8 cellular contexts compared by ENCODE assay signal in the genomic region with DNA sequence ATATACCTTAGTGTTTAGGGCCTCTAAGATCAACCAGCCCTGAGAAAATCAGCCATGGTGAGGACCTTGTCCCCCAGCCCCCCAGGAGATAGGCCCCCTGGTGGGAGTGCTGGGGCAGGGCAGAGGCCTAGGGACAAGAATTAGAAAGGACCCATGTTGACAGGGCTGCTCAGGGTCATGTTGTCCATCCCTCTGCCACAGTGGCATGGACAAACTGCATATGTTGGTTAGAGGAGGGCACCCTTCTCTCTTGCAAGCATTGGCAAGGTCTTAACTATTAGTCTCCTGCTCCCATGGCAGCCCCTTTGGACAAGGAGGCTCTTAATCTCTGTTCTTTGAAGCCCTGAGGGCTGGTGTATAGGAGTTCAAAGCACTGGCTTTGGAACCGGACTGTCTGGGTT. TPM values are rescaled to one million over a fixed set of nuclear protein-coding genes. Genes with fewer than 3 reads are reported as not detected.
DNase-seq lines count a peak whose midpoint lies in the region; ATAC-seq and TF ChIP-seq lines count a peak whose summit lies in the region.

No MANE protein-coding gene starts in this region.

- H3K4me1 Mint-ChIP-seq in GM23338: peaks cover 44% of the 10 kb centered on the region

- H3K9me3 ChIP-seq in BE2C: no peaks in the 10 kb centered on the region
- H3K9me3 ChIP-seq in lower lobe of right lung: no peaks in the 10 kb centered on the region

- intact Hi-C loops in lower lobe of right lung (cut with DNase I): no loop called here

- H3K36me3 ChIP-seq in BE2C (no peaks in the 10 kb centered on the region), GM23338 (ENCODE audit: insufficient read depth) (no peaks in the 10 kb centered on the region), lower lobe of right lung (peaks cover 24% of the 10 kb centered on the region)

- H3K79me2 ChIP-seq in GM23338 (replicated peaks; ENCODE audit: insufficient read depth): no peaks in the 10 kb centered on the region

- H3K4me2 ChIP-seq in GM23338: no peak overlapping the region

- no peaks in the 10 kb centered on the region for H3K36me3 Mint-ChIP-seq in GM23338 (ENCODE audit: low read depth)

- H3K9me3 Mint-ChIP-seq in GM23338: no peaks in the 10 kb centered on the region

- no peak overlapping the region for H3K27ac ChIP-seq in GM23338 (ENCODE audit: low read depth)
- H3K27ac ChIP-seq in lower lobe of right lung: peak overlapping the region; percentile 79

- no peaks in the 10 kb centered on the region for H3K9me2 ChIP-seq in GM23338 (ENCODE audit: insufficient read depth)

- ATAC-seq in GM23338: no peak
- ATAC-seq in lower lobe of right lung: no peak
- no peak for ATAC-seq in HG03175 (IDR thresholded peaks at IDR 0.05; ENCODE audit: unreplicated experiment)
- no peak for ATAC-seq in GM21367 (IDR thresholded peaks at IDR 0.05; ENCODE audit: unreplicated experiment)

- no peaks in the 10 kb centered on the region for H3K27me3 ChIP-seq in BE2C
- no peaks in the 10 kb centered on the region for H3K27me3 ChIP-seq in GM23338 (ENCODE audit: insufficient read depth)
- H3K27me3 ChIP-seq in lower lobe of right lung (ENCODE audit: low read depth): no peaks in the 10 kb centered on the region

- no peaks in the 10 kb centered on the region; the same call in 1 of the 2 replicates for H3K4me1 ChIP-seq in BE2C
- peaks cover 23% of the 10 kb centered on the region for H3K4me1 ChIP-seq in GM23338 (ENCODE audit: insufficient read depth)
- peaks cover 59% of the 10 kb centered on the region for H3K4me1 ChIP-seq in lower lobe of right lung

- H3K4me3 ChIP-seq in BE2C (ENCODE audit: low read depth, low read length) (no peak overlapping the region), GM23338 (no peak overlapping the region), lower lobe of right lung (peak overlapping the region; percentile 65)

- no peak for DNase-seq in BE2C
- DNase-seq in GM23338 (ENCODE audit: low spot score): no peak
- DNase-seq in activated T-cell treated with anti-CD3 and anti-CD28 coated beads, Interleukin-2, amount 50 U/mL, for 48 hours: peak; percentile 63 to 65
- DNase-seq in lower lobe of right lung: peak; percentile 28
- no peak for DNase-seq in NCI-H2227 treated with DMSO at 0.1 percent for 48 hours (lab: John Stamatoyannopoulos, UW)
- no peak for DNase-seq in Ammon's horn (ENCODE audit: low spot score)

- peaks cover 14% of the 10 kb centered on the region for H3F3A ChIP-seq in GM23338 (replicated peaks; ENCODE audit: low read depth)

- no peak overlapping the region for H3K27ac Mint-ChIP-seq in GM23338

- peak; percentile 55 for TF ChIP-seq CTCF in BE2C (IDR thresholded peaks at IDR 0.05; ENCODE audit: low read depth, low read length)
- TF ChIP-seq CTCF in GM23338 (conservative IDR thresholded peaks at IDR 0.05; ENCODE audit: low read depth in 2 of 2): peak; percentile 16 to 25; a peak in 1 of 4 replicates
- peak; percentile 32 for TF ChIP-seq CTCF in lower lobe of right lung (IDR thresholded peaks at IDR 0.05)

- no peaks in the 10 kb centered on the region for H4K20me1 ChIP-seq in GM23338 (replicated peaks; ENCODE audit: insufficient read depth)

- peaks cover 33% of the 10 kb centered on the region for H3K27me3 Mint-ChIP-seq in GM23338 (ENCODE audit: insufficient read depth, low read depth, poor library complexity)

- no peak overlapping the region for H2AFZ ChIP-seq in GM23338

- H3K4me3 Mint-ChIP-seq in GM23338: no peak overlapping the region

TF ChIP-seq in GM23338, 12 proteins besides CTCF, POLR2A, EP300 and RAD21 (continues in another document):
- TF ChIP-seq, protein P1, sequence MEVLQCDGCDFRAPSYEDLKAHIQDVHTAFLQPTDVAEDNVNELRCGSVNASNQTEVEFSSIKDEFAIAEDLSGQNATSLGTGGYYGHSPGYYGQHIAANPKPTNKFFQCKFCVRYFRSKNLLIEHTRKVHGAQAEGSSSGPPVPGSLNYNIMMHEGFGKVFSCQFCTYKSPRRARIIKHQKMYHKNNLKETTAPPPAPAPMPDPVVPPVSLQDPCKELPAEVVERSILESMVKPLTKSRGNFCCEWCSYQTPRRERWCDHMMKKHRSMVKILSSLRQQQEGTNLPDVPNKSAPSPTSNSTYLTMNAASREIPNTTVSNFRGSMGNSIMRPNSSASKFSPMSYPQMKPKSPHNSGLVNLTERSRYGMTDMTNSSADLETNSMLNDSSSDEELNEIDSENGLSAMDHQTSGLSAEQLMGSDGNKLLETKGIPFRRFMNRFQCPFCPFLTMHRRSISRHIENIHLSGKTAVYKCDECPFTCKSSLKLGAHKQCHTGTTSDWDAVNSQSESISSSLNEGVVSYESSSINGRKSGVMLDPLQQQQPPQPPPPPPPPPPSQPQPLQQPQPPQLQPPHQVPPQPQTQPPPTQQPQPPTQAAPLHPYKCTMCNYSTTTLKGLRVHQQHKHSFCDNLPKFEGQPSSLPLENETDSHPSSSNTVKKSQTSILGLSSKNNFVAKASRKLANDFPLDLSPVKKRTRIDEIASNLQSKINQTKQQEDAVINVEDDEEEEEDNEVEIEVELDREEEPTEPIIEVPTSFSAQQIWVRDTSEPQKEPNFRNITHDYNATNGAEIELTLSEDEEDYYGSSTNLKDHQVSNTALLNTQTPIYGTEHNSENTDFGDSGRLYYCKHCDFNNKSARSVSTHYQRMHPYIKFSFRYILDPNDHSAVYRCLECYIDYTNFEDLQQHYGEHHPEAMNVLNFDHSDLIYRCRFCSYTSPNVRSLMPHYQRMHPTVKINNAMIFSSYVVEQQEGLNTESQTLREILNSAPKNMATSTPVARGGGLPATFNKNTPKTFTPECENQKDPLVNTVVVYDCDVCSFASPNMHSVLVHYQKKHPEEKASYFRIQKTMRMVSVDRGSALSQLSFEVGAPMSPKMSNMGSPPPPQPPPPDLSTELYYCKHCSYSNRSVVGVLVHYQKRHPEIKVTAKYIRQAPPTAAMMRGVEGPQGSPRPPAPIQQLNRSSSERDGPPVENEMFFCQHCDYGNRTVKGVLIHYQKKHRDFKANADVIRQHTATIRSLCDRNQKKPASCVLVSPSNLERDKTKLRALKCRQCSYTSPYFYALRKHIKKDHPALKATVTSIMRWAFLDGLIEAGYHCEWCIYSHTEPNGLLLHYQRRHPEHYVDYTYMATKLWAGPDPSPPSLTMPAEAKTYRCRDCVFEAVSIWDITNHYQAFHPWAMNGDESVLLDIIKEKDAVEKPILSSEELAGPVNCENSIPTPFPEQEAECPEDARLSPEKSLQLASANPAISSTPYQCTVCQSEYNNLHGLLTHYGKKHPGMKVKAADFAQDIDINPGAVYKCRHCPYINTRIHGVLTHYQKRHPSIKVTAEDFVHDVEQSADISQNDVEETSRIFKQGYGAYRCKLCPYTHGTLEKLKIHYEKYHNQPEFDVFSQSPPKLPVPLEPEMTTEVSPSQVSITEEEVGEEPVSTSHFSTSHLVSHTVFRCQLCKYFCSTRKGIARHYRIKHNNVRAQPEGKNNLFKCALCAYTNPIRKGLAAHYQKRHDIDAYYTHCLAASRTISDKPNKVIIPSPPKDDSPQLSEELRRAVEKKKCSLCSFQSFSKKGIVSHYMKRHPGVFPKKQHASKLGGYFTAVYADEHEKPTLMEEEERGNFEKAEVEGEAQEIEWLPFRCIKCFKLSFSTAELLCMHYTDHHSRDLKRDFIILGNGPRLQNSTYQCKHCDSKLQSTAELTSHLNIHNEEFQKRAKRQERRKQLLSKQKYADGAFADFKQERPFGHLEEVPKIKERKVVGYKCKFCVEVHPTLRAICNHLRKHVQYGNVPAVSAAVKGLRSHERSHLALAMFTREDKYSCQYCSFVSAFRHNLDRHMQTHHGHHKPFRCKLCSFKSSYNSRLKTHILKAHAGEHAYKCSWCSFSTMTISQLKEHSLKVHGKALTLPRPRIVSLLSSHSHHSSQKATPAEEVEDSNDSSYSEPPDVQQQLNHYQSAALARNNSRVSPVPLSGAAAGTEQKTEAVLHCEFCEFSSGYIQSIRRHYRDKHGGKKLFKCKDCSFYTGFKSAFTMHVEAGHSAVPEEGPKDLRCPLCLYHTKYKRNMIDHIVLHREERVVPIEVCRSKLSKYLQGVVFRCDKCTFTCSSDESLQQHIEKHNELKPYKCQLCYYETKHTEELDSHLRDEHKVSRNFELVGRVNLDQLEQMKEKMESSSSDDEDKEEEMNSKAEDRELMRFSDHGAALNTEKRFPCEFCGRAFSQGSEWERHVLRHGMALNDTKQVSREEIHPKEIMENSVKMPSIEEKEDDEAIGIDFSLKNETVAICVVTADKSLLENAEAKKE (CRISPR knock-in tag; IDR thresholded peaks at IDR 0.05): no peak
- TF ChIP-seq NANOG (IDR thresholded peaks at IDR 0.05; ENCODE audit: borderline replicate concordance) (no peak), ZNF114 (CRISPR knock-in tag; IDR thresholded peaks at IDR 0.05) (no peak), POLR2AphosphoS5 (IDR thresholded peaks at IDR 0.05; ENCODE audit: low read depth) (no peak), EZH2 (IDR thresholded peaks at IDR 0.05; ENCODE audit: low read depth, unreplicated experiment) (no peak), ZNF331 (CRISPR knock-in tag; IDR thresholded peaks at IDR 0.05; ENCODE audit: low read depth) (no peak)

RNA-seq across cellular contexts. Expression of a gene that starts 0.8 kb away (rescaled TPM):
- not detected for polyA plus RNA-seq in BE2C (2012; ENCODE audit: insufficient read depth, insufficient read length, low read depth)
- 24.7 and 25.3 TPM in 2 replicates for total RNA-seq in GM23338 (2014; rRNA removed; shearing (Covaris generic))
- 35.4 and 40.6 TPM in 2 replicates for polyA plus RNA-seq in GM23338 (2016; fragmentation: Nextera tagmentation; extraction: Ambion mirVana)
- 209 TPM for total RNA-seq in lower lobe of right lung

RNA-seq across cellular contexts. Expression of a gene that starts 6.6 kb away (rescaled TPM):
- 616 TPM for polyA plus RNA-seq in BE2C (2012; ENCODE audit: insufficient read depth, insufficient read length, low read depth)
- 186 and 204 TPM in 2 replicates for total RNA-seq in GM23338 (2014; rRNA removed; shearing (Covaris generic))
- 262 and 285 TPM in 2 replicates for polyA plus RNA-seq in GM23338 (2016; fragmentation: Nextera tagmentation; extraction: Ambion mirVana)
- 181 TPM for total RNA-seq in lower lobe of right lung

RNA-seq across cellular contexts. Expression of a gene that starts 6.8 kb away (rescaled TPM):
- polyA plus RNA-seq in BE2C (2012; ENCODE audit: insufficient read depth, insufficient read length, low read depth): not detected
- not detected in 2 replicates for total RNA-seq in GM23338 (2014; rRNA removed; shearing (Covaris generic))
- polyA plus RNA-seq in GM23338 (2016; fragmentation: Nextera tagmentation; extraction: Ambion mirVana): not detected in 2 replicates
- not detected for total RNA-seq in lower lobe of right lung

RNA-seq across cellular contexts. Expression of a gene that starts 20.1 kb away (rescaled TPM):
- 577 TPM for polyA plus RNA-seq in BE2C (2012; ENCODE audit: insufficient read depth, insufficient read length, low read depth)
- total RNA-seq in GM23338 (2014; rRNA removed; shearing (Covaris generic)): 378 and 416 TPM in 2 replicates
- 224 and 238 TPM in 2 replicates for polyA plus RNA-seq in GM23338 (2016; fragmentation: Nextera tagmentation; extraction: Ambion mirVana)
- total RNA-seq in lower lobe of right lung: 138 TPM

RNA-seq across cellular contexts. Expression of a gene that starts 20.3 kb away (rescaled TPM):
- polyA plus RNA-seq in BE2C (2012; ENCODE audit: insufficient read depth, insufficient read length, low read depth): 143 TPM
- total RNA-seq in GM23338 (2014; rRNA removed; shearing (Covaris generic)): 66.7 and 71.7 TPM in 2 replicates
- polyA plus RNA-seq in GM23338 (2016; fragmentation: Nextera tagmentation; extraction: Ambion mirVana): 157 and 160 TPM in 2 replicates
- total RNA-seq in lower lobe of right lung: 39.6 TPM

Comparison
In these comparisons a context has a peak if more than half of its experiments do, and no peak if none do; other contexts are left out.
1. DNase-seq: peak in activated T-cell treated with anti-CD3 and anti-CD28 coated beads, Interleukin-2, amount 50 U/mL, for 48 hours (2 of 2) and lower lobe of right lung (single experiment); none in BE2C (single experiment), GM23338 (single experiment), NCI-H2227 treated with DMSO at 0.1 percent for 48 hours (single experiment) and Ammon's horn (single experiment).
2. Peak in every context shown above with its lines, with median percentiles within 50 percentile points of each other: CTCF ChIP-seq.